ENCODE assay signal across 10 cellular contexts in genomic region chr6:85537055-85537494, GRCh38. TPM values are rescaled to one million over a fixed set of nuclear protein-coding genes. Genes with fewer than 3 reads are reported as not detected.
A peak's percentile ranks its signal among the peaks of the same experiment; 100 is the strongest.
DNase-seq lines count a peak whose midpoint lies in the region; ATAC-seq, FAIRE-seq and TF ChIP-seq lines count a peak whose summit lies in the region.
"Had no signal": no experiment of that assay in that cellular context is flagged by ENCODE, and none has a peak within 500 bp of the region (broad histone marks: within the 10 kb centered on the region; RNA-seq: fewer than 3 reads in every experiment).

No MANE protein-coding gene starts in this region.

- no peak for ATAC-seq in stimulated activated naive CD8-positive, alpha-beta T cell treated with anti-CD3 and anti-CD28 coated beads, Interleukin-15, amount 100 ng/mL, for 72 hours
- ATAC-seq in GM19023 (IDR thresholded peaks at IDR 0.05; ENCODE audit: unreplicated experiment): no peak
- ATAC-seq in GM18519 (IDR thresholded peaks at IDR 0.05; ENCODE audit: low FRiP score, unreplicated experiment): no peak
- ATAC-seq in GM18498 (IDR thresholded peaks at IDR 0.05; ENCODE audit: unreplicated experiment): no peak

- TF ChIP-seq CTCF in DOHH2 (IDR thresholded peaks at IDR 0.05; ENCODE audit: low read depth, low read length, poor library complexity, severe bottlenecking) (peak; percentile 62), LNCaP clone FGC (IDR thresholded peaks at IDR 0.05; ENCODE audit: control insufficient read depth, extremely low read depth, insufficient read depth) (0 out of 2 replicates have a peak, but pooled peaks have one; percentile 21), bronchial epithelial cell (IDR thresholded peaks at IDR 0.05; ENCODE audit: insufficient read depth, low read length, severe bottlenecking) (peak; percentile 15), neural crest cell (conservative IDR thresholded peaks at IDR 0.05) (peak; percentile 83)

- H3K4me2 ChIP-seq in DOHH2 (ENCODE audit: low read length): no peak overlapping the region

- no peaks in the 10 kb centered on the region for H3K27me3 Mint-ChIP-seq in neural crest cell (ENCODE audit: low read depth)
- H3K27me3 Mint-ChIP-seq in stimulated activated naive CD8-positive, alpha-beta T cell treated with anti-CD3 and anti-CD28 coated beads, Interleukin-15, amount 100 ng/mL, for 72 hours: no peaks in the 10 kb centered on the region
- H3K27me3 Mint-ChIP-seq: activated CD4-positive, alpha-beta T cell treated with anti-CD3 and anti-CD28 coated beads, Interleukin-2, amount 10 ng/mL, durations not matched to agents 24 days and 14 days; stimulated activated naive CD8-positive, alpha-beta T cell treated with anti-CD3 and anti-CD28 coated beads, Interleukin-15, Interleukin-2, amounts not matched to agents 100 ng/mL and 50 ng/mL, for 24 hours had no signal

- DNase-seq in LNCaP clone FGC (ENCODE audit: low read depth): no peak
- DNase-seq in bronchial epithelial cell (ENCODE audit: low read depth): peak; percentile 27
- DNase-seq in neural crest cell (ENCODE audit: low read depth, low spot score): no peak
- DNase-seq in stimulated activated naive CD8-positive, alpha-beta T cell treated with anti-CD3 and anti-CD28 coated beads, Interleukin-15, amount 100 ng/mL, for 72 hours: no peak
- DNase-seq: activated CD4-positive, alpha-beta T cell treated with anti-CD3 and anti-CD28 coated beads, Interleukin-2, amount 10 ng/mL, durations not matched to agents 24 days and 14 days had no signal

- H3K36me3 ChIP-seq in DOHH2 (ENCODE audit: control insufficient read depth, low read length): peaks cover 26% of the 10 kb centered on the region
- H3K36me3 ChIP-seq in bronchial epithelial cell (ENCODE audit: control insufficient read depth, insufficient read depth, low read length): peaks cover 4% of the 10 kb centered on the region

- no peak for FAIRE-seq in bronchial epithelial cell (lab: Jason Lieb, UNC)

- no peak overlapping the region for H3K27ac ChIP-seq in DOHH2 (ENCODE audit: low read depth, low read length)

- H3K27me3 ChIP-seq in DOHH2 (ENCODE audit: control insufficient read depth, low read length) (no peaks in the 10 kb centered on the region), bronchial epithelial cell (ENCODE audit: control insufficient read depth, insufficient read depth, low read length) (no peaks in the 10 kb centered on the region)

- H4K20me1 ChIP-seq in DOHH2 (ENCODE audit: control insufficient read depth, insufficient read depth, low read depth, low read length): no peaks in the 10 kb centered on the region

- no peaks in the 10 kb centered on the region for H3K9me2 ChIP-seq in DOHH2 (replicated peaks; ENCODE audit: control insufficient read depth, low read length)

- H3K4me1 Mint-ChIP-seq in neural crest cell: no peaks in the 10 kb centered on the region
- H3K4me1 Mint-ChIP-seq in stimulated activated naive CD8-positive, alpha-beta T cell treated with anti-CD3 and anti-CD28 coated beads, Interleukin-15, amount 100 ng/mL, for 72 hours: no peaks in the 10 kb centered on the region
- H3K4me1 Mint-ChIP-seq: activated CD4-positive, alpha-beta T cell treated with anti-CD3 and anti-CD28 coated beads, Interleukin-2, amount 10 ng/mL, durations not matched to agents 24 days and 14 days had no signal

- H3K4me3 ChIP-seq in DOHH2 (ENCODE audit: low read length) (no peak overlapping the region), LNCaP clone FGC (ENCODE audit: low read depth, low read length) (no peak overlapping the region), bronchial epithelial cell (ENCODE audit: low read depth, low read length) (no peak overlapping the region)

- H3F3A ChIP-seq in DOHH2 (ENCODE audit: control insufficient read depth, insufficient read depth): peaks cover 2% of the 10 kb centered on the region; the same call in 1 of the 2 replicates

- H3K27ac Mint-ChIP-seq in neural crest cell (ENCODE audit: unreplicated experiment): no peak overlapping the region
- H3K27ac Mint-ChIP-seq in stimulated activated naive CD8-positive, alpha-beta T cell treated with anti-CD3 and anti-CD28 coated beads, Interleukin-15, amount 100 ng/mL, for 72 hours: no peak overlapping the region
- H3K27ac Mint-ChIP-seq: activated CD4-positive, alpha-beta T cell treated with anti-CD3 and anti-CD28 coated beads, Interleukin-2, amount 10 ng/mL, durations not matched to agents 24 days and 14 days; stimulated activated naive CD8-positive, alpha-beta T cell treated with anti-CD3 and anti-CD28 coated beads, Interleukin-15, Interleukin-2, amounts not matched to agents 100 ng/mL and 50 ng/mL, for 24 hours had no signal

- H3K79me2 ChIP-seq in DOHH2 (ENCODE audit: control insufficient read depth, low read length): no peaks in the 10 kb centered on the region

- H3K36me3 Mint-ChIP-seq in neural crest cell (ENCODE audit: low read depth): peaks cover 3% of the 10 kb centered on the region

- no peaks in the 10 kb centered on the region for H3K4me1 ChIP-seq in DOHH2 (ENCODE audit: control insufficient read depth, low read length)

- H3K9me3 ChIP-seq in DOHH2 (ENCODE audit: control insufficient read depth, insufficient read depth, low read length): no peaks in the 10 kb centered on the region

- no peak overlapping the region for H3K4me3 Mint-ChIP-seq in neural crest cell
- H3K4me3 Mint-ChIP-seq in stimulated activated naive CD8-positive, alpha-beta T cell treated with anti-CD3 and anti-CD28 coated beads, Interleukin-15, amount 100 ng/mL, for 72 hours: no peak overlapping the region
- H3K4me3 Mint-ChIP-seq: activated CD4-positive, alpha-beta T cell treated with anti-CD3 and anti-CD28 coated beads, Interleukin-2, amount 10 ng/mL, durations not matched to agents 24 days and 14 days; stimulated activated naive CD8-positive, alpha-beta T cell treated with anti-CD3 and anti-CD28 coated beads, Interleukin-15, Interleukin-2, amounts not matched to agents 100 ng/mL and 50 ng/mL, for 24 hours had no signal

- H3K9me3 Mint-ChIP-seq in neural crest cell: no peaks in the 10 kb centered on the region
- no peaks in the 10 kb centered on the region for H3K9me3 Mint-ChIP-seq in stimulated activated naive CD8-positive, alpha-beta T cell treated with anti-CD3 and anti-CD28 coated beads, Interleukin-15, amount 100 ng/mL, for 72 hours
- H3K9me3 Mint-ChIP-seq: activated CD4-positive, alpha-beta T cell treated with anti-CD3 and anti-CD28 coated beads, Interleukin-2, amount 10 ng/mL, durations not matched to agents 24 days and 14 days; stimulated activated naive CD8-positive, alpha-beta T cell treated with anti-CD3 and anti-CD28 coated beads, Interleukin-15, Interleukin-2, amounts not matched to agents 100 ng/mL and 50 ng/mL, for 24 hours had no signal

RNA-seq across cellular contexts. Expression of gene SNX14, which starts 56.6 kb away (rescaled TPM):
- total RNA-seq in bronchial epithelial cell: 99.6 and 119 TPM in 2 replicates
- 54.1 and 56.4 TPM in 2 replicates for total RNA-seq in neural crest cell

Comparison
In these comparisons a context has a peak if more than half of its experiments do, and no peak if none do; other contexts are left out.
1. CTCF ChIP-seq: peak in every context shown above with its lines; median percentile 83 in neural crest cell; 62 in DOHH2; 21 in LNCaP clone FGC; 15 in bronchial epithelial cell.